Comparison of ENCODE assay signal across 7 cellular contexts in genomic region chr15:40928975-40929729, GRCh38. TPM values are rescaled to one million over a fixed set of nuclear protein-coding genes. Genes with fewer than 3 reads are reported as not detected.
A peak's percentile ranks its signal among the peaks of the same experiment; 100 is the strongest.
DNase-seq lines count a peak whose midpoint lies in the region; ATAC-seq, FAIRE-seq and TF ChIP-seq lines count a peak whose summit lies in the region.

DLL4 (plus strand) TSS chr15:40929340; CDS start chr15:40929669, 329 bp downstream.

- H3K27me3 Mint-ChIP-seq in T-helper 1 cell treated with Interleukin-12 subunit alpha and Interleukin-12 subunit beta and Interleukin-4 antibody, amounts not matched to agents 30 μg/mL and 1 μg/mL, for 36 hours (ENCODE audit: low read depth) = peaks cover 82% of the 10 kb centered on the region
- H3K27me3 Mint-ChIP-seq in memory B cell = peaks cover 38% of the 10 kb centered on the region

- TF ChIP-seq POLR2A in GM12892 (IDR thresholded peaks at IDR 0.05; ENCODE audit: low read depth, low read length) = peak; percentile 41; the same call in 1 of the 2 replicates
- peak in 1 of 2 donors; percentile 70 for TF ChIP-seq POLR2A in thyroid gland (IDR thresholded peaks at IDR 0.05)

- H3K4me1 ChIP-seq in duodenal mucosa (ENCODE audit: control insufficient read depth in 1 of 2, insufficient read depth in 2 of 2, low read length in 2 of 2) = peaks cover 69 to 79% of the 10 kb centered on the region in 2 donors
- peaks cover 51 to 58% of the 10 kb centered on the region in 2 donors for H3K4me1 ChIP-seq in thyroid gland

- H3K4me3 ChIP-seq in duodenal mucosa (ENCODE audit: low read depth in 1 of 2, low read length in 2 of 2) = peak within 1 kb of the TSS; percentile 60 to 75
- H3K4me3 ChIP-seq in thyroid gland (replicated peaks in 1 of 3) = peak within 1 kb of the TSS in 2 of 3 donors; percentile 4 to 45

- H3K27me3 ChIP-seq in duodenal mucosa (ENCODE audit: control insufficient read depth in 1 of 2, insufficient read depth in 2 of 2, low read length in 2 of 2) (peaks cover 17 to 36% of the 10 kb centered on the region in 2 donors), thyroid gland (peaks cover 7% of the 10 kb centered on the region)

- H3K9me3 ChIP-seq in duodenal mucosa (ENCODE audit: control insufficient read depth in 1 of 2, low read length in 2 of 2) (no peaks in the 10 kb centered on the region), thyroid gland (no peaks in the 10 kb centered on the region)

- FAIRE-seq in GM12892 (lab: Jason Lieb, UNC) = no peak

- H3K27ac ChIP-seq in duodenal mucosa (ENCODE audit: low read depth, low read length) (peak within 1 kb of the TSS; percentile 32), thyroid gland (peak within 1 kb of the TSS in 2 of 3 donors; percentile 29 to 56)

- intact Hi-C loops in thyroid gland (cut with DNase I) = no loop called here

- no peaks in the 10 kb centered on the region for H3K36me3 Mint-ChIP-seq in T-helper 1 cell treated with Interleukin-12 subunit alpha and Interleukin-12 subunit beta and Interleukin-4 antibody, amounts not matched to agents 30 μg/mL and 1 μg/mL, for 36 hours (ENCODE audit: low read depth)
- no peaks in the 10 kb centered on the region for H3K36me3 Mint-ChIP-seq in memory B cell

- H3K4me3 Mint-ChIP-seq in T-helper 1 cell treated with Interleukin-12 subunit alpha and Interleukin-12 subunit beta and Interleukin-4 antibody, amounts not matched to agents 30 μg/mL and 1 μg/mL, for 36 hours = peak within 1 kb of the TSS; percentile 78
- peak within 1 kb of the TSS; percentile 82 for H3K4me3 Mint-ChIP-seq in memory B cell

- H3K36me3 ChIP-seq in duodenal mucosa (ENCODE audit: control insufficient read depth in 1 of 2, insufficient read depth in 2 of 2, low read length in 2 of 2) (no peaks in the 10 kb centered on the region), thyroid gland (no peaks in the 10 kb centered on the region)

- DNase-seq in GM12892 (ENCODE audit: insufficient read length) (no peak), NCI-H1417 (lab: John Stamatoyannopoulos, UW) (peak; percentile 78 to 91 (median 86)), memory B cell (ENCODE audit: low spot score in 2 of 2) (peak in 1 of 2 donors; percentile 54), thyroid gland (peak; percentile 52 to 61)

- peaks cover 36% of the 10 kb centered on the region for H3K4me1 Mint-ChIP-seq in T-helper 1 cell treated with Interleukin-12 subunit alpha and Interleukin-12 subunit beta and Interleukin-4 antibody, amounts not matched to agents 30 μg/mL and 1 μg/mL, for 36 hours (ENCODE audit: low read depth)
- H3K4me1 Mint-ChIP-seq in memory B cell = peaks cover 36% of the 10 kb centered on the region

- 0 to 1% methylated on average over 4 to 23 of the region's 72 CpGs for WGBS in thyroid gland, 2 donors

- peak within 1 kb of the TSS; percentile 33 to 54 for H3K9ac ChIP-seq in duodenal mucosa (ENCODE audit: low read depth in 1 of 2, low read length in 2 of 2)

- H3K9me3 Mint-ChIP-seq in T-helper 1 cell treated with Interleukin-12 subunit alpha and Interleukin-12 subunit beta and Interleukin-4 antibody, amounts not matched to agents 30 μg/mL and 1 μg/mL, for 36 hours = no peaks in the 10 kb centered on the region
- no peaks in the 10 kb centered on the region for H3K9me3 Mint-ChIP-seq in memory B cell

- TF ChIP-seq CTCF in thyroid gland (IDR thresholded peaks at IDR 0.05) = no peak

- ATAC-seq in memory B cell (ENCODE audit: low read depth) (peak; percentile 44), HG03095 (IDR thresholded peaks at IDR 0.05; ENCODE audit: unreplicated experiment) (no peak)

- peak within 1 kb of the TSS; percentile 6 for H3K27ac Mint-ChIP-seq in T-helper 1 cell treated with Interleukin-12 subunit alpha and Interleukin-12 subunit beta and Interleukin-4 antibody, amounts not matched to agents 30 μg/mL and 1 μg/mL, for 36 hours
- H3K27ac Mint-ChIP-seq in memory B cell = peak within 1 kb of the TSS; percentile 59

RNA-seq across cellular contexts. Expression of gene DLL4, which starts in this region (rescaled TPM):
- 0.17 TPM for polyA plus RNA-seq in GM12892 (2012; ENCODE audit: missing spikeins)
- 10 to 100 TPM in 3 of 4 donors, 1 to 10 TPM in 1; 6.8 to 27.1 (median 10.8) TPM for total RNA-seq in thyroid gland
